In genomic region chr11:118434553-118435232, GRCh38 we compare ENCODE assay signal across 8 cellular contexts. TPM values are rescaled to one million over a fixed set of nuclear protein-coding genes. Genes with fewer than 3 reads are reported as not detected.
A peak's percentile ranks its signal among the peaks of the same experiment; 100 is the strongest.
DNase-seq lines count a peak whose midpoint lies in the region; ATAC-seq and TF ChIP-seq lines count a peak whose summit lies in the region.

No MANE protein-coding gene starts in this region.

- DNase-seq in AG08396 (ENCODE audit: low spot score) (peak; percentile 27), RWPE2 (ENCODE audit: low spot score) (no peak), right cardiac atrium (peak in 2 of 3 donors; percentile 60), psoas muscle (peak; percentile 30 to 59)
- DNase-seq in activated naive CD8-positive, alpha-beta T cell treated with anti-CD3 and anti-CD28 coated beads, Interleukin-2, amount 10 ng/mL, durations not matched to agents 7 days and 5 days = peak; percentile 61

- peak overlapping the region; percentile 94 for H3K27ac Mint-ChIP-seq in activated naive CD8-positive, alpha-beta T cell treated with anti-CD3 and anti-CD28 coated beads, Interleukin-2, amount 10 ng/mL, durations not matched to agents 7 days and 5 days

- peak overlapping the region; percentile 41 for H3K4me3 ChIP-seq in HEK293 (ENCODE audit: low read depth, low read length)
- H3K4me3 ChIP-seq in RWPE2 (ENCODE audit: severe bottlenecking) = peak overlapping the region; percentile 97
- peak overlapping the region; percentile 84 for H3K4me3 ChIP-seq in right cardiac atrium (ENCODE audit: low read length)
- peak overlapping the region; percentile 97 for H3K4me3 ChIP-seq in psoas muscle

- WGBS in right cardiac atrium = under 1% methylated on average over 35 of the region's 35 CpGs
- 0 to 1% (median 0%) methylated on average over 35 of the region's 35 CpGs for WGBS in psoas muscle, 3 donors

- H3K27ac ChIP-seq in HEK293 (ENCODE audit: extremely low read depth, low read depth, low read length) (peak overlapping the region; percentile 76; the same call in 1 of the 2 replicates), RWPE2 (ENCODE audit: poor library complexity, severe bottlenecking) (peak overlapping the region; percentile 84), right cardiac atrium (ENCODE audit: low read length) (no peak overlapping the region), psoas muscle (peak overlapping the region; percentile 80)

- H3K27me3 ChIP-seq in RWPE2 (ENCODE audit: insufficient read depth, poor library complexity, severe bottlenecking) (no peaks in the 10 kb centered on the region), right cardiac atrium (ENCODE audit: control insufficient read depth, insufficient read depth) (no peaks in the 10 kb centered on the region), psoas muscle (ENCODE audit: insufficient read depth in 3 of 3, low read length in 2 of 3) (no peaks in the 10 kb centered on the region)

- H3K36me3 Mint-ChIP-seq in activated naive CD8-positive, alpha-beta T cell treated with anti-CD3 and anti-CD28 coated beads, Interleukin-2, amount 10 ng/mL, durations not matched to agents 7 days and 5 days = no peaks in the 10 kb centered on the region

- 0 out of 3 replicates have a peak, but pooled peaks have one; percentile 2 for ATAC-seq in RWPE2 (ENCODE audit: low read depth)
- peak; percentile 27 for ATAC-seq in activated naive CD8-positive, alpha-beta T cell treated with anti-CD3 and anti-CD28 coated beads, Interleukin-2, amount 10 ng/mL, durations not matched to agents 7 days and 5 days (ENCODE audit: low read depth)
- ATAC-seq in right cardiac atrium = peak; percentile 1 to 2
- ATAC-seq in psoas muscle = peak in 1 of 4 donors; percentile 19
- no peak for ATAC-seq in GM19397 (IDR thresholded peaks at IDR 0.05; ENCODE audit: unreplicated experiment)
- no peak for ATAC-seq in HG02678 (IDR thresholded peaks at IDR 0.05; ENCODE audit: unreplicated experiment)

- H3K36me3 ChIP-seq in HEK293 (ENCODE audit: control insufficient read depth in 2 of 2, insufficient read depth in 1 of 2, low read length in 2 of 2) = peaks cover 0 to 6% of the 10 kb centered on the region in 2 experiments; a peak in 1 of 3 replicates
- H3K36me3 ChIP-seq in RWPE2 (ENCODE audit: low read depth) = peaks cover 7% of the 10 kb centered on the region
- no peaks in the 10 kb centered on the region for H3K36me3 ChIP-seq in psoas muscle (ENCODE audit: insufficient read depth in 1 of 2, low read depth in 1 of 2)

- intact Hi-C loops in right cardiac atrium (cut with DNase I) (loop anchor here in 1 of 4 donors (5.0 kb wide), 1 partner anchor 32 kb away; the partner anchor contains the start of gene ATP5MG), psoas muscle (cut with DNase I) (loop anchor here (5.0 kb wide), 1 partner anchor 32 kb away; the partner anchor contains the start of gene ATP5MG (in 2 of the 2))

- H3K4me3 Mint-ChIP-seq in activated naive CD8-positive, alpha-beta T cell treated with anti-CD3 and anti-CD28 coated beads, Interleukin-2, amount 10 ng/mL, durations not matched to agents 7 days and 5 days = peak overlapping the region; percentile 97

- no peaks in the 10 kb centered on the region for H3K9me3 Mint-ChIP-seq in activated naive CD8-positive, alpha-beta T cell treated with anti-CD3 and anti-CD28 coated beads, Interleukin-2, amount 10 ng/mL, durations not matched to agents 7 days and 5 days

- peaks cover 17% of the 10 kb centered on the region for H3K4me1 Mint-ChIP-seq in activated naive CD8-positive, alpha-beta T cell treated with anti-CD3 and anti-CD28 coated beads, Interleukin-2, amount 10 ng/mL, durations not matched to agents 7 days and 5 days

- POLR2A ChIA-PET in HEK293 (lab: Yijun Ruan, JAX) = interaction anchor here (0.8 to 3.4 kb wide), 8 partner anchors 10 to 42 kb away, joined by 3 to 14 read pairs (median 6); no protein-coding TSS in a partner anchor
- POLR2A ChIA-PET in activated naive CD8-positive, alpha-beta T cell treated with anti-CD3 and anti-CD28 coated beads, Interleukin-2, amount 10 ng/mL, durations not matched to agents 7 days and 5 days (lab: Charles Lee) = interaction anchor here (0.8 to 2.5 kb wide), 9 partner anchors 11 to 356 kb away, joined by 3 to 22 read pairs (median 5); partner anchors contain the start of genes ARCN1, ATP5MG and DDX6

- TF ChIP-seq CTCF in HEK293 (tag by site-specific recombination; IDR thresholded peaks at IDR 0.05) (no peak; the same call in 1 of the 2 replicates), RWPE2 (IDR thresholded peaks at IDR 0.05; ENCODE audit: poor library complexity, severe bottlenecking) (no peak), psoas muscle (IDR thresholded peaks at IDR 0.05) (no peak)

- CTCF ChIA-PET in HEK293 (lab: Yijun Ruan, JAX) = interaction anchor here (0.7 to 1.1 kb wide), 2 partner anchors 32 to 238 kb away, joined by 3 to 4 read pairs; no protein-coding TSS in a partner anchor

- H3K9me3 ChIP-seq in HEK293 (ENCODE audit: control insufficient read depth, insufficient read depth, low read depth, low read length) (no peaks in the 10 kb centered on the region), RWPE2 (ENCODE audit: severe bottlenecking) (no peaks in the 10 kb centered on the region), right cardiac atrium (ENCODE audit: control insufficient read depth, low read length) (no peaks in the 10 kb centered on the region), psoas muscle (no peaks in the 10 kb centered on the region)

- H3K4me1 ChIP-seq in HEK293 (ENCODE audit: control insufficient read depth, insufficient read depth, low read length) (peaks cover 4% of the 10 kb centered on the region; the same call in 1 of the 2 replicates), RWPE2 (ENCODE audit: insufficient read depth, poor library complexity, severe bottlenecking) (peaks cover 12% of the 10 kb centered on the region), right cardiac atrium (ENCODE audit: control insufficient read depth, insufficient read depth, low read length) (no peaks in the 10 kb centered on the region), psoas muscle (peaks cover 23% of the 10 kb centered on the region)

- peaks cover 4% of the 10 kb centered on the region for H3K27me3 Mint-ChIP-seq in activated naive CD8-positive, alpha-beta T cell treated with anti-CD3 and anti-CD28 coated beads, Interleukin-2, amount 10 ng/mL, durations not matched to agents 7 days and 5 days

TF ChIP-seq in HEK293, 187 proteins besides CTCF, POLR2A, EP300 and RAD21 (continues in another document):
- peak; percentile 97 for TF ChIP-seq REST (tag by site-specific recombination; IDR thresholded peaks at IDR 0.05)
- no peak for TF ChIP-seq PRDM6 (tag by site-specific recombination; IDR thresholded peaks at IDR 0.05)

RNA-seq across cellular contexts. Expression of gene KMT2A, which starts 1.6 kb away (rescaled TPM):
- 100 to 1,000 TPM; 117 to 126 TPM for total RNA-seq in activated naive CD8-positive, alpha-beta T cell treated with anti-CD3 and anti-CD28 coated beads, Interleukin-2, amount 10 ng/mL, durations not matched to agents 7 days and 5 days
- total RNA-seq in right cardiac atrium = 10 to 100 TPM; 26.9 to 32.7 (median 27.7) TPM
- 9.1 TPM for polyA plus RNA-seq in right cardiac atrium
- 10 to 100 TPM; 18.1 to 27.3 (median 22.0) TPM for total RNA-seq in psoas muscle
- 1 to 10 TPM; 3.1 to 9.9 (median 4.8) TPM for polyA plus RNA-seq in psoas muscle

RNA-seq across cellular contexts. Expression of gene ATP5MG, which starts 33.3 kb away (rescaled TPM):
- total RNA-seq in activated naive CD8-positive, alpha-beta T cell treated with anti-CD3 and anti-CD28 coated beads, Interleukin-2, amount 10 ng/mL, durations not matched to agents 7 days and 5 days = 100 to 1,000 TPM; 202 to 224 TPM
- total RNA-seq in right cardiac atrium (100 to 1,000 TPM; 500 to 709 (median 601) TPM), psoas muscle (100 to 1,000 TPM; 237 to 340 (median 251) TPM)
- polyA plus RNA-seq in right cardiac atrium (666 TPM), psoas muscle (100 to 1,000 TPM; 180 to 217 (median 189) TPM)

Comparison
In these comparisons a context has a peak if more than half of its experiments do, and no peak if none do; other contexts are left out.
1. H3K4me3 ChIP-seq: peak in every context shown above with its lines; median percentile 97 in RWPE2; 97 in psoas muscle; 84 in right cardiac atrium; 41 in HEK293.
2. ATAC-seq: peak in RWPE2 (single experiment), activated naive CD8-positive, alpha-beta T cell treated with anti-CD3 and anti-CD28 coated beads, Interleukin-2, amount 10 ng/mL, durations not matched to agents 7 days and 5 days (single experiment) and right cardiac atrium (2 of 2); none in GM19397 (single experiment) and HG02678 (single experiment).